ENCODE assay signal across 8 cellular contexts in the genomic region with DNA sequence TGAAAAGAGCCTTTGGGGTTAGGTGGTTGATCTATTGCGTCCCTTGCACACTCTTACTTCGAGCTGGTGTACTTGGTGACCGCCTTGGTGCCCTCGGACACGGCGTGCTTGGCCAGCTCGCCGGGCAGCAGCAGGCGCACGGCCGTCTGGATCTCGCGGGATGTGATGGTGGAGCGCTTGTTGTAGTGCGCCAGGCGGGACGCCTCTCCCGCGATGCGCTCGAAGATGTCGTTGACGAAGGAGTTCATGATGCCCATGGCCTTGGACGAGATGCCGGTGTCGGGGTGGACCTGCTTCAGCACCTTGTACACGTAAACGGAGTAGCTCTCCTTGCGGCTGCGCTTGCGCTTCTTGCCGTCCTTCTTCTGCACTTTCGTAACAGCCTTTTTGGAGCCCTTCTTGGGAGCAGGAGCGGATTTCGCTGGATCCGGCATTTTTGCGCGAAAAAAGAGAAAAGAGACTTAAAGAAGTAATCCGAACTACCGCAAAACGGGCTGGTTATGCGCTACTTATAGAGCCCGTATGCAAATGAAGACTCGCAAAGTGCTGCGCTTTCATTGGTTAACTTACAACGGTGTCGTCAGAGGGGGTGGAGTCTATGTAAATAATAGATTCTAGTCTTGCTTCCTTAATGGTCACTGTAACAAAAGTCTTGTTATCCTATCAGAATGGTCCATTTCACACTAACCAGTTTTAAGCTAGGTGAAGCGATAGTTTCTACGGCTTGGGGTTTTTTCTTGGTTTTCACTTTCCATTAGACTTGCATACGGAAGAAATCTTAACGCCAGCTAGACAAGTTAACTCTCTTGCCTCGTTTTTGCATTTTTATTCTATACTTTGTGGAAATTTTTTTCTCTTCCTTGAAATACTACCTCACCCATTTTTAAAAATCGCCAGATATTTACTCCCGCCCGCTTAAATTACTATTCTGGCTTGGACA. TPM values are rescaled to one million over a fixed set of nuclear protein-coding genes. Genes with fewer than 3 reads are reported as not detected.
A peak's percentile ranks its signal among the peaks of the same experiment; 100 is the strongest.
DNase-seq lines count a peak whose midpoint lies in the region; ATAC-seq and TF ChIP-seq lines count a peak whose summit lies in the region.
"Not testable (repeated sequence)": the region's sequence is repeated elsewhere in the genome, so short reads cannot be mapped to it uniquely, and the experiment has no call there.

No MANE protein-coding gene starts in this region.

- not testable (repeated sequence) for H3K36me3 Mint-ChIP-seq in activated T-cell treated with anti-CD3 and anti-CD28 coated beads, Interleukin-2, amount 50 U/mL, for 72 hours (ENCODE audit: insufficient read depth in 2 of 2); naive thymus-derived CD4-positive, alpha-beta T cell

- not testable (repeated sequence) for H3K9me2 ChIP-seq in Karpas-422 (replicated peaks; ENCODE audit: insufficient read depth, low read length)

- POLR2A ChIA-PET in naive thymus-derived CD4-positive, alpha-beta T cell (lab: Charles Lee) = interaction anchor here (0.9 to 1.8 kb wide), 5 partner anchors 32 to 80 kb away, joined by 3 to 30 read pairs (median 6); a partner anchor contains a TSS

- H3K79me2 ChIP-seq in Karpas-422 (ENCODE audit: low read length) = not testable (repeated sequence)

- H3K4me1 ChIP-seq in Karpas-422 (ENCODE audit: low read length); Peyer's patch; naive thymus-derived CD4-positive, alpha-beta T cell (ENCODE audit: control insufficient read depth in 2 of 2, insufficient read depth in 2 of 2, low read length in 2 of 2): not testable (repeated sequence)

- H3K36me3 ChIP-seq in Karpas-422 (ENCODE audit: insufficient read depth, low read length); Peyer's patch; naive thymus-derived CD4-positive, alpha-beta T cell (ENCODE audit: control insufficient read depth in 2 of 3, insufficient read depth in 3 of 3, low read length in 3 of 3): not testable (repeated sequence)

- H3K9me3 ChIP-seq in Karpas-422 (ENCODE audit: low read length); Peyer's patch; naive thymus-derived CD4-positive, alpha-beta T cell (ENCODE audit: control insufficient read depth in 2 of 3, low read length in 3 of 3): not testable (repeated sequence)

- not testable (repeated sequence) for H4K20me1 ChIP-seq in Karpas-422 (ENCODE audit: insufficient read depth, low read depth, low read length)

- H3K9me3 Mint-ChIP-seq in activated T-cell treated with anti-CD3 and anti-CD28 coated beads, Interleukin-2, amount 50 U/mL, for 72 hours; naive thymus-derived CD4-positive, alpha-beta T cell: not testable (repeated sequence)

- TF ChIP-seq CTCF in Peyer's patch (IDR thresholded peaks at IDR 0.05) = peak in 1 of 6 experiments; percentile 2

- ATAC-seq in GM21825 (IDR thresholded peaks at IDR 0.05; ENCODE audit: unreplicated experiment) = peak; percentile 62
- ATAC-seq in activated T-cell treated with anti-CD3 and anti-CD28 coated beads, Interleukin-2, amount 50 U/mL, for 72 hours (replicated peaks in 1 of 2) = peak; percentile 75 to 76
- peak; percentile 94 for ATAC-seq in naive thymus-derived CD4-positive, alpha-beta T cell

- H3K27me3 ChIP-seq in Karpas-422 (ENCODE audit: low read length); Peyer's patch; naive thymus-derived CD4-positive, alpha-beta T cell (ENCODE audit: control insufficient read depth in 2 of 2, insufficient read depth in 2 of 2, low read length in 2 of 2): not testable (repeated sequence)

- not testable (repeated sequence) for H3K27ac ChIP-seq in Karpas-422 (ENCODE audit: low read length)
- H3K27ac ChIP-seq in Peyer's patch = peak overlapping the region; percentile 82 to 95 (median 88)
- peak overlapping the region; percentile 78 for H3K27ac ChIP-seq in naive thymus-derived CD4-positive, alpha-beta T cell (ENCODE audit: low read depth, low read length)

- H3K27me3 Mint-ChIP-seq in activated T-cell treated with anti-CD3 and anti-CD28 coated beads, Interleukin-2, amount 50 U/mL, for 72 hours (ENCODE audit: low read depth); naive thymus-derived CD4-positive, alpha-beta T cell: not testable (repeated sequence)

- H2AFZ ChIP-seq in Karpas-422 (ENCODE audit: low read length) = not testable (repeated sequence)

- TF ChIP-seq POLR2A in Peyer's patch (IDR thresholded peaks at IDR 0.05) = peak; percentile 90 to 96

- intact Hi-C loops in naive thymus-derived CD4-positive, alpha-beta T cell (cut with micrococcal nuclease) = not testable (repeated sequence)

- H3K27ac Mint-ChIP-seq in activated T-cell treated with anti-CD3 and anti-CD28 coated beads, Interleukin-2, amount 50 U/mL, for 72 hours = peak overlapping the region; percentile 98
- H3K27ac Mint-ChIP-seq in naive thymus-derived CD4-positive, alpha-beta T cell = peak overlapping the region; percentile 94 to 99 (median 97)

- DNase-seq in DMS79 (lab: John Stamatoyannopoulos, UW) (peak; percentile 90), Karpas-422 (peak; percentile 49), Peyer's patch (peak; percentile 66 to 94 (median 87)), fibroblast of gingiva (ENCODE audit: low read depth) (peak; percentile 93)
- DNase-seq in activated T-cell treated with anti-CD3 and anti-CD28 coated beads, Interleukin-2, amount 50 U/mL, for 72 hours = peak; percentile 79 to 83
- DNase-seq in naive thymus-derived CD4-positive, alpha-beta T cell = peak; percentile 49 to 94 (median 90)
- DNase-seq in stimulated activated CD8-positive, alpha-beta memory T cell treated with anti-CD3 and anti-CD28 coated beads, Interleukin-7, amount 100 ng/mL, for 48 hours (ENCODE audit: extremely low read depth in 1 of 2, low read depth in 1 of 2) = peak; percentile 58 to 73

- H3K4me3 ChIP-seq in Karpas-422 (ENCODE audit: low read length) = not testable (repeated sequence)
- H3K4me3 ChIP-seq in Peyer's patch = peak overlapping the region; percentile 44 to 67 (median 54)
- peak overlapping the region; percentile 56 for H3K4me3 ChIP-seq in naive thymus-derived CD4-positive, alpha-beta T cell (ENCODE audit: low read length)

- H3K4me1 Mint-ChIP-seq in activated T-cell treated with anti-CD3 and anti-CD28 coated beads, Interleukin-2, amount 50 U/mL, for 72 hours (ENCODE audit: low read depth) = peaks cover 11% of the 10 kb centered on the region
- H3K4me1 Mint-ChIP-seq in naive thymus-derived CD4-positive, alpha-beta T cell = peaks cover 0 to 19% (median 10%) of the 10 kb centered on the region in 7 donors

- H3K4me2 ChIP-seq in Karpas-422 (ENCODE audit: low read depth, low read length, poor library complexity, severe bottlenecking) = not testable (repeated sequence)

- H3K9ac ChIP-seq in Karpas-422 (ENCODE audit: low read length) = not testable (repeated sequence)

- peak overlapping the region; percentile 82 to 93 for H3K4me3 Mint-ChIP-seq in activated T-cell treated with anti-CD3 and anti-CD28 coated beads, Interleukin-2, amount 50 U/mL, for 72 hours
- H3K4me3 Mint-ChIP-seq in naive thymus-derived CD4-positive, alpha-beta T cell = peak overlapping the region; percentile 89 to 99 (median 97)

- CTCF ChIA-PET in naive thymus-derived CD4-positive, alpha-beta T cell (lab: Charles Lee) = not testable (repeated sequence)

RNA-seq across cellular contexts. Expression of gene FCGR1A, which starts 29.7 kb away (rescaled TPM):
- not detected in 2 replicates for total RNA-seq in Karpas-422 (2014; rRNA removed; shearing (Covaris generic); ENCODE audit: low replicate concordance)
- total RNA-seq in Peyer's patch = not detected
- not detected for total RNA-seq in activated T-cell treated with anti-CD3 and anti-CD28 coated beads, Interleukin-2, amount 50 U/mL, for 72 hours
- total RNA-seq in naive thymus-derived CD4-positive, alpha-beta T cell = 10 to 100 TPM in 1 of 5 experiments, under 1 TPM in 2, not detected in 2; 0.21 to 14.4 (median 0.59) TPM
- polyA plus RNA-seq in naive thymus-derived CD4-positive, alpha-beta T cell = not detected
